In the genomic region with DNA sequence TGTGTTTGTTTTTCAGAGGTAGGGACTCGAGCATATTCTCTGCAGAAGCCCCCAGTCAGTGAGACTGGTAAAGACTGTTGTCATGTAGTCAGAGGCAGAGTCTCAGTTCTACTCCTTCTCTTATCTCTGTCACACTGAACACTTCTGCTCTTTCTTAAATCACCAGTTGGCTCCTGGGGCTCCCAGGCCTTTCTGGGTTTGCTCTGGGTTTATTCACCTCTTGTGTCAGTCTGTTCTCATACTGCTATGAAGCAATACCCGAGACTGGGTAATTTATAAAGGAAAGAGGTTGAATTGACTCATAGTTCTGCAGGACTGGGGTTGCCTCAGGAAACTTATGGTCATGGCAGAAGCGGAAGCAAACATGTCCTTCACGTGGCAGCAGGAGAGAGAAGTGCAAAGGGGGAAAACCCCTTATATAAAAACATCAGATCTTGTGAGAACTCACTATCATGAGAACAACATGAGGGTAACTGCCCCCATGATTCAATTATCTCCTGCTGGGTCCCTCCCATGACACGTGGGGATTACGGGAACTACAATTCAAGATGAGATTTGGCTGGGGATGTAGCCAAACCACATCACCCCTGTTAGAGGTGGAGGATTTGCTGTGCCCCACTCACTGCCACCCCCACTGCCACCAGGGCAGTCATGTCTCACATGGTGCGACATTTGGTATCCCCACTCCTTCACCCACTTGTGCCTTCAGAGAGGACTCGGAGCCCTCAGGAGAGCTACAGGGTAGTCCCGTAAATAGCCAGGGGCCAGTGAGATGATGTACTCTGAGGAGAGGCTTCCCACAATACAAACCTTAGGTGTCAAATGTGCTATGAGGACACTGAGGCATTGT, we compare ENCODE assay signal across 1 cellular context.
TF ChIP-seq lines count a peak whose summit lies in the region.

No MANE protein-coding gene starts in this region.

TF ChIP-seq in IMR-90, 13 proteins besides CTCF, POLR2A, EP300 and RAD21:
- TF ChIP-seq SMC3 (IDR thresholded peaks at IDR 0.05; ENCODE audit: low read depth, low read length) = 0 out of 2 replicates have a peak, but pooled peaks have one; percentile 8
- TF ChIP-seq BHLHE40 (IDR thresholded peaks at IDR 0.05; ENCODE audit: low read depth, low read length) = 0 out of 2 replicates have a peak, but pooled peaks have one; percentile 13
- TF ChIP-seq MAFK (IDR thresholded peaks at IDR 0.05; ENCODE audit: low read depth, low read length) = no peak
- peak; percentile 93 for TF ChIP-seq CEBPB (IDR thresholded peaks at IDR 0.05; ENCODE audit: low read depth, low read length)
- no peak for TF ChIP-seq MXI1 (IDR thresholded peaks at IDR 0.05; ENCODE audit: borderline replicate concordance, low read depth, low read length)
- TF ChIP-seq, protein P1, sequence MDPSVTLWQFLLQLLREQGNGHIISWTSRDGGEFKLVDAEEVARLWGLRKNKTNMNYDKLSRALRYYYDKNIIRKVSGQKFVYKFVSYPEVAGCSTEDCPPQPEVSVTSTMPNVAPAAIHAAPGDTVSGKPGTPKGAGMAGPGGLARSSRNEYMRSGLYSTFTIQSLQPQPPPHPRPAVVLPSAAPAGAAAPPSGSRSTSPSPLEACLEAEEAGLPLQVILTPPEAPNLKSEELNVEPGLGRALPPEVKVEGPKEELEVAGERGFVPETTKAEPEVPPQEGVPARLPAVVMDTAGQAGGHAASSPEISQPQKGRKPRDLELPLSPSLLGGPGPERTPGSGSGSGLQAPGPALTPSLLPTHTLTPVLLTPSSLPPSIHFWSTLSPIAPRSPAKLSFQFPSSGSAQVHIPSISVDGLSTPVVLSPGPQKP (IDR thresholded peaks at IDR 0.05; ENCODE audit: borderline replicate concordance, low read depth, low read length) = no peak
- TF ChIP-seq, protein P2, sequence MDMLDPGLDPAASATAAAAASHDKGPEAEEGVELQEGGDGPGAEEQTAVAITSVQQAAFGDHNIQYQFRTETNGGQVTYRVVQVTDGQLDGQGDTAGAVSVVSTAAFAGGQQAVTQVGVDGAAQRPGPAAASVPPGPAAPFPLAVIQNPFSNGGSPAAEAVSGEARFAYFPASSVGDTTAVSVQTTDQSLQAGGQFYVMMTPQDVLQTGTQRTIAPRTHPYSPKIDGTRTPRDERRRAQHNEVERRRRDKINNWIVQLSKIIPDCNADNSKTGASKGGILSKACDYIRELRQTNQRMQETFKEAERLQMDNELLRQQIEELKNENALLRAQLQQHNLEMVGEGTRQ (IDR thresholded peaks at IDR 0.05; ENCODE audit: low read depth, low read length) = peak; percentile 14; the same call in 1 of the 2 replicates
- no peak for TF ChIP-seq CHD1 (IDR thresholded peaks at IDR 0.05; ENCODE audit: low read depth, low read length)
- no peak for TF ChIP-seq MAZ (IDR thresholded peaks at IDR 0.05; ENCODE audit: borderline replicate concordance, low read depth, low read length)
- TF ChIP-seq NFE2L2 (IDR thresholded peaks at IDR 0.05; ENCODE audit: low read depth, low read length) = no peak
